ENCODE assay signal across 11 cellular contexts in the genomic region with DNA sequence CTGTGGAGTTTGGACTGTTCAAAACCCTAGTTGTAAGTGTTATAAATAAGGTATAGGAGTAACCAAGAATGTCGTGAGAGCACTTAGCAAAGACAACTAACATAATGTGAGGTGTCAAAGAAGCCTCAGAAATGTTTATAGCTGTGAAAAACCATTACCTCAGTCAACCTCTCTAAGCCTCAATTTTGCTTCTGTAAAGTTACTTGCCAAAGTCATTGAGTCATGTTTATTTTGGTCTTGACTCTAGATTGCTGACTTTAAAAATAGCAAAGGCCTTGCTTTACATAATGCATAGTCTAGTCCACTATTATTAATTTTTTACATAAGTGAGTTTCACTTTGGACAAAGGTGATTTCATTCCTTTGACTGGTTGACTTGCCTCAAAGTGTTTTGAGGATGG.
DNase-seq lines count a peak whose midpoint lies in the region; ATAC-seq and TF ChIP-seq lines count a peak whose summit lies in the region.
"Had no signal": no experiment of that assay in that cellular context is flagged by ENCODE, and none has a peak within 500 bp of the region (broad histone marks: within the 10 kb centered on the region; RNA-seq: fewer than 3 reads in every experiment).

No MANE protein-coding gene starts in this region.

- H3K27me3 ChIP-seq in ascending aorta = no peaks in the 10 kb centered on the region

- in situ Hi-C loops in GM13977 (cut with MboI; ENCODE audit: low pct_unique_long_range_greater_than_20kb, low sequenced_read_pairs, unreplicated experiment) (no loop called here), astrocyte of the cerebellum (cut with HindIII; ENCODE audit: low sequenced_read_pairs) (no loop called here)

- no peak overlapping the region for H3K4me3 ChIP-seq in astrocyte of the cerebellum (ENCODE audit: low read depth, low read length)
- no peak overlapping the region for H3K4me3 ChIP-seq in ascending aorta

- TF ChIP-seq CTCF in GM13977 (IDR thresholded peaks at IDR 0.05; ENCODE audit: extremely low read depth, insufficient read depth, missing control alignments) (no peak), astrocyte of the cerebellum (IDR thresholded peaks at IDR 0.05; ENCODE audit: low read depth, low read length, missing control alignments) (no peak), Calu3 (IDR thresholded peaks at IDR 0.05; ENCODE audit: unreplicated experiment) (no peak), ascending aorta (IDR thresholded peaks at IDR 0.05) (no peak)

- H3K4me3 Mint-ChIP-seq in Calu3 (ENCODE audit: low read depth, unreplicated experiment) = no peak overlapping the region
- no peak overlapping the region for H3K4me3 Mint-ChIP-seq in activated naive CD8-positive, alpha-beta T cell treated with anti-CD3 and anti-CD28 coated beads for 36 hours

- peaks cover 26% of the 10 kb centered on the region for H3K4me1 Mint-ChIP-seq in Calu3 (ENCODE audit: low read depth, unreplicated experiment)
- H3K4me1 Mint-ChIP-seq in activated naive CD8-positive, alpha-beta T cell treated with anti-CD3 and anti-CD28 coated beads for 36 hours = peaks cover 10% of the 10 kb centered on the region

- ATAC-seq in GM19467 (IDR thresholded peaks at IDR 0.05; ENCODE audit: unreplicated experiment) = peak; percentile 85
- peak; percentile 78 for ATAC-seq in HG02981 (IDR thresholded peaks at IDR 0.05; ENCODE audit: unreplicated experiment)

- H3K4me1 ChIP-seq in ascending aorta = no peaks in the 10 kb centered on the region

- no peaks in the 10 kb centered on the region for H3K36me3 ChIP-seq in ascending aorta

- H3K27me3 Mint-ChIP-seq in Calu3 (ENCODE audit: unreplicated experiment) = no peaks in the 10 kb centered on the region
- no peaks in the 10 kb centered on the region for H3K27me3 Mint-ChIP-seq in activated naive CD8-positive, alpha-beta T cell treated with anti-CD3 and anti-CD28 coated beads for 36 hours

- H3K9me3 ChIP-seq in ascending aorta = no peaks in the 10 kb centered on the region

- DNase-seq in GM13977 (ENCODE audit: low spot score) (peak; percentile 42), astrocyte of the cerebellum (ENCODE audit: low read depth) (peak; percentile 16), Calu3 (no peak), NCI-H2171 (lab: John Stamatoyannopoulos, UW) (no peak), ascending aorta (ENCODE audit: low spot score in 2 of 2) (no peak)
- no peak for DNase-seq in activated naive CD8-positive, alpha-beta T cell treated with anti-CD3 and anti-CD28 coated beads for 36 hours
- DNase-seq: activated CD4-positive, alpha-beta T cell treated with anti-CD3 and anti-CD28 coated beads for 48 hours; GF-D8; NCI-H2081 had no signal

- no peaks in the 10 kb centered on the region for H3K36me3 Mint-ChIP-seq in Calu3 (ENCODE audit: insufficient read depth, unreplicated experiment)
- H3K36me3 Mint-ChIP-seq in activated naive CD8-positive, alpha-beta T cell treated with anti-CD3 and anti-CD28 coated beads for 36 hours = peaks cover 2% of the 10 kb centered on the region

- intact Hi-C loops in Calu3 (cut with micrococcal nuclease; ENCODE audit: unreplicated experiment) = no loop called here
- intact Hi-C loops in ascending aorta (cut with DNase I) = no loop called here

- H3K27ac ChIP-seq in ascending aorta = no peak overlapping the region

- no TSS peak for BruUV-seq in Calu3 (replicated peaks; lab: Mats Ljungman, UMichigan)

- CTCF ChIA-PET in Calu3 (lab: Charles Lee) = no interaction called here

- peaks cover 2% of the 10 kb centered on the region for H3K9me3 Mint-ChIP-seq in Calu3 (ENCODE audit: low read depth, unreplicated experiment)
- H3K9me3 Mint-ChIP-seq in activated naive CD8-positive, alpha-beta T cell treated with anti-CD3 and anti-CD28 coated beads for 36 hours = no peaks in the 10 kb centered on the region

- H3K27ac Mint-ChIP-seq in Calu3 (ENCODE audit: unreplicated experiment) = no peak overlapping the region
- no peak overlapping the region for H3K27ac Mint-ChIP-seq in activated naive CD8-positive, alpha-beta T cell treated with anti-CD3 and anti-CD28 coated beads for 36 hours

Comparison
In these comparisons a context has a peak if more than half of its experiments do, and no peak if none do; other contexts are left out.
1. DNase-seq: peak in GM13977 (single experiment) and astrocyte of the cerebellum (single experiment); none in Calu3 (single experiment), NCI-H2171 (single experiment), activated naive CD8-positive, alpha-beta T cell treated with anti-CD3 and anti-CD28 coated beads for 36 hours (single experiment) and ascending aorta (0 of 2).